19 cellular contexts compared by ENCODE assay signal in genomic region chr4:15902741-15903140, GRCh38.
"Had no signal": no experiment of that assay in that cellular context is flagged by ENCODE, and none has a peak within 500 bp of the region (broad histone marks: within the 10 kb centered on the region; RNA-seq: fewer than 3 reads in every experiment).

No MANE protein-coding gene starts in this region.

- H3K4me3 ChIP-seq: body of pancreas, colonic mucosa, esophagus muscularis mucosa, mucosa of descending colon, transverse colon had no signal

- ATAC-seq: activated CD8-positive, alpha-beta memory T cell treated with anti-CD3 and anti-CD28 coated beads, Interleukin-2, amount 10 ng/mL, durations not matched to agents 7 days and 5 days; body of pancreas; left lobe of liver; mucosa of descending colon; naive thymus-derived CD8-positive, alpha-beta T cell had no signal

- H3K4me3 Mint-ChIP-seq: activated CD4-positive, alpha-beta memory T cell treated with anti-CD3 and anti-CD28 coated beads for 36 hours; activated CD8-positive, alpha-beta memory T cell treated with anti-CD3 and anti-CD28 coated beads, Interleukin-2, amount 10 ng/mL, durations not matched to agents 7 days and 5 days; activated naive CD8-positive, alpha-beta T cell; naive thymus-derived CD8-positive, alpha-beta T cell had no signal

- H3K9me3 ChIP-seq: body of pancreas, colonic mucosa, esophagus muscularis mucosa, mucosa of descending colon, transverse colon had no signal

- H3K27ac Mint-ChIP-seq: activated CD4-positive, alpha-beta memory T cell treated with anti-CD3 and anti-CD28 coated beads for 36 hours; activated CD8-positive, alpha-beta memory T cell treated with anti-CD3 and anti-CD28 coated beads, Interleukin-2, amount 10 ng/mL, durations not matched to agents 7 days and 5 days; activated naive CD8-positive, alpha-beta T cell; naive thymus-derived CD8-positive, alpha-beta T cell had no signal

- H3K27ac ChIP-seq: body of pancreas, colonic mucosa, esophagus muscularis mucosa, transverse colon had no signal

- H3K9me3 Mint-ChIP-seq: activated CD4-positive, alpha-beta memory T cell treated with anti-CD3 and anti-CD28 coated beads for 36 hours; naive thymus-derived CD8-positive, alpha-beta T cell had no signal

- H3K27me3 ChIP-seq: colonic mucosa, esophagus muscularis mucosa, transverse colon had no signal

- DNase-seq: activated CD4-positive, alpha-beta memory T cell treated with anti-CD3 and anti-CD28 coated beads for 36 hours; activated CD8-positive, alpha-beta memory T cell treated with anti-CD3 and anti-CD28 coated beads, Interleukin-2, amount 10 ng/mL, durations not matched to agents 7 days and 5 days; activated effector memory CD4-positive, alpha-beta T cell treated with anti-CD3 and anti-CD28 coated beads, Interleukin-2, amount 50 U/mL, for 16 hours; activated T-cell treated with anti-CD3 and anti-CD28 coated beads, Interleukin-2, amount 50 U/mL, for 1 hour; amygdala; body of pancreas; caudate nucleus; colonic mucosa; hippocampal formation; mucosa of descending colon; naive thymus-derived CD8-positive, alpha-beta T cell; nucleus accumbens; stimulated activated CD4-positive, alpha-beta T cell treated with anti-CD3 and anti-CD28 coated beads, Interleukin-4, amount 100 ng/mL, for 1 hour; stimulated activated naive CD4-positive, alpha-beta T cell; T-helper 9 cell; transverse colon had no signal

- H3K36me3 Mint-ChIP-seq: activated CD4-positive, alpha-beta memory T cell treated with anti-CD3 and anti-CD28 coated beads for 36 hours; activated CD8-positive, alpha-beta memory T cell treated with anti-CD3 and anti-CD28 coated beads, Interleukin-2, amount 10 ng/mL, durations not matched to agents 7 days and 5 days; activated naive CD8-positive, alpha-beta T cell; naive thymus-derived CD8-positive, alpha-beta T cell had no signal

- H3K36me3 ChIP-seq: colonic mucosa, esophagus muscularis mucosa, transverse colon had no signal
